In the genomic region with DNA sequence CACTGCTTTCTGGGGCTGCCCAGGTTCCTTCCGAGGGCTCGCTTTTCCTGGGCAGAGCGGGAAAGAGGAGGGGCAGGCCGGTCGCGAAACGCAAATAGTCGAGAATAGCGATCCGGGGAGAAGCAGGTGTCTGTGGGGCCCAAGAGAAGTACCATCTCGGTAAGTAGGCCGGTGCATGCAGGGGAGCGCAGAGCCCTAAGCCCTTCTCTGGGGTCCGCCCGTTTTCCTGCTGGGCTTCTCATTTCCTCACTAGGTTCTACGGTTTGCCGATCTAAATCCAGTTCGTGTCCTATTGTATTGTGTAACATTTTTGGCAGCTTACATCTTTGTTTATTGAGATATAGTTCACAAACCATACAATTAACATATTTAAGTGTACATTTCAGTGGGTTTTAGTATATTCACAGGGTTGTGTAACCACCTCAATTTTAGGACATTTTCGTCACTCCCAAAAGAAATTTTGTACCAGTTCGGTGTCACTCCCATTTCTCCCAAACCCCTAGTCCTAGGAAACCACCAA, we compare ENCODE assay signal across 8 cellular contexts. TPM values are rescaled to one million over a fixed set of nuclear protein-coding genes. Genes with fewer than 3 reads are reported as not detected.
DNase-seq lines count a peak whose midpoint lies in the region; ATAC-seq and TF ChIP-seq lines count a peak whose summit lies in the region.

No MANE protein-coding gene starts in this region.

- 2% methylated on average over 13 of the region's 20 CpGs for WGBS in mesenchymal stem cell

- H2BK5ac ChIP-seq in mesenchymal stem cell (ENCODE audit: low read depth, low read length, poor library complexity, severe bottlenecking) = peak overlapping the region; percentile 93

- H3K27me3 ChIP-seq in BLaER1 treated with 17β-estradiol and CSF1 and Interleukin-3, amounts not matched to agents 10 nM and 100 nM = no peaks in the 10 kb centered on the region
- H3K27me3 ChIP-seq in H7 (ENCODE audit: control insufficient read depth, insufficient read depth, low read length) = no peaks in the 10 kb centered on the region
- H3K27me3 ChIP-seq in RWPE2 (ENCODE audit: insufficient read depth, poor library complexity, severe bottlenecking) = no peaks in the 10 kb centered on the region
- H3K27me3 ChIP-seq in dorsolateral prefrontal cortex = no peaks in the 10 kb centered on the region
- H3K27me3 ChIP-seq in mesenchymal stem cell (ENCODE audit: control insufficient read depth in 1 of 2, insufficient read depth in 1 of 2, low read length in 2 of 2) = no peaks in the 10 kb centered on the region
- H3K27me3 ChIP-seq in tibial artery = no peaks in the 10 kb centered on the region

- H2AFZ ChIP-seq in mesenchymal stem cell (ENCODE audit: low read depth, low read length) = peak overlapping the region; percentile 56

- peaks cover 0 to 16% (median 11%) of the 10 kb centered on the region in 11 experiments; a peak in 11 of 22 replicates for H3K36me3 ChIP-seq in BLaER1 treated with 17β-estradiol and CSF1 and Interleukin-3, amounts not matched to agents 10 nM and 100 nM
- H3K36me3 ChIP-seq in H7 (replicated peaks; ENCODE audit: control insufficient read depth, insufficient read depth, low read length) (no peaks in the 10 kb centered on the region), RWPE2 (ENCODE audit: low read depth) (no peaks in the 10 kb centered on the region), mesenchymal stem cell (ENCODE audit: control insufficient read depth in 1 of 2, insufficient read depth in 2 of 2, low read depth in 1 of 2, low read length in 2 of 2) (peaks cover 0 to 15% of the 10 kb centered on the region in 2 experiments), tibial artery (no peaks in the 10 kb centered on the region)

- H3K4me2 ChIP-seq in BLaER1 treated with 17β-estradiol and CSF1 and Interleukin-3, amounts not matched to agents 10 nM and 100 nM = peak overlapping the region; percentile 78 to 96 (median 87)
- H3K4me2 ChIP-seq in mesenchymal stem cell (ENCODE audit: low read length, poor library complexity, severe bottlenecking) = peak overlapping the region; percentile 90

- H4K20me1 ChIP-seq in BLaER1 treated with 17β-estradiol and CSF1 and Interleukin-3, amounts not matched to agents 10 nM and 100 nM = no peaks in the 10 kb centered on the region

- H4K8ac ChIP-seq in mesenchymal stem cell (ENCODE audit: low read length) = peak overlapping the region; percentile 89

- peak overlapping the region; percentile 85 to 97 (median 91) for H3K27ac ChIP-seq in BLaER1 treated with 17β-estradiol and CSF1 and Interleukin-3, amounts not matched to agents 10 nM and 100 nM
- H3K27ac ChIP-seq in RWPE2 (ENCODE audit: poor library complexity, severe bottlenecking) = peak overlapping the region; percentile 80
- H3K27ac ChIP-seq in dorsolateral prefrontal cortex = peak overlapping the region; percentile 78 to 100 (median 97)
- H3K27ac ChIP-seq in mesenchymal stem cell (ENCODE audit: low read length, poor library complexity, severe bottlenecking) = peak overlapping the region; percentile 95
- peak overlapping the region; percentile 93 to 95 for H3K27ac ChIP-seq in tibial artery

- no peak overlapping the region for H2AK5ac ChIP-seq in mesenchymal stem cell (ENCODE audit: low read length, severe bottlenecking)

- peak overlapping the region; percentile 90 for H4K91ac ChIP-seq in mesenchymal stem cell (ENCODE audit: low read length)

- H3K18ac ChIP-seq in mesenchymal stem cell (ENCODE audit: low read depth in 1 of 2, low read length in 2 of 2) = peak overlapping the region; percentile 76 to 85

- H3K9ac ChIP-seq in BLaER1 treated with 17β-estradiol and CSF1 and Interleukin-3, amounts not matched to agents 10 nM and 100 nM = peak overlapping the region; percentile 84 to 96 (median 90)
- H3K9ac ChIP-seq in mesenchymal stem cell (ENCODE audit: low read length) = peak overlapping the region; percentile 97

- H3K4me3 ChIP-seq in BLaER1 treated with 17β-estradiol and CSF1 and Interleukin-3, amounts not matched to agents 10 nM and 100 nM = peak overlapping the region; percentile 70 to 85 (median 75)
- peak overlapping the region; percentile 75 for H3K4me3 ChIP-seq in H7 (ENCODE audit: insufficient read depth, low read depth, low read length)
- H3K4me3 ChIP-seq in RWPE2 (ENCODE audit: severe bottlenecking) = peak overlapping the region; percentile 59
- peak overlapping the region; percentile 33 to 97 (median 85) for H3K4me3 ChIP-seq in dorsolateral prefrontal cortex
- H3K4me3 ChIP-seq in mesenchymal stem cell (ENCODE audit: insufficient read depth in 1 of 2, low read depth in 1 of 2, low read length in 2 of 2) = peak overlapping the region; percentile 77 to 94
- H3K4me3 ChIP-seq in tibial artery = peak overlapping the region; percentile 82 to 86

- H3K14ac ChIP-seq in mesenchymal stem cell (ENCODE audit: low read length in 2 of 2) = peak overlapping the region in 1 of 2 experiments; percentile 13

- H2BK15ac ChIP-seq in mesenchymal stem cell (ENCODE audit: low read depth, poor library complexity, severe bottlenecking) = peak overlapping the region; percentile 96

- H3K4me1 ChIP-seq in BLaER1 treated with 17β-estradiol and CSF1 and Interleukin-3, amounts not matched to agents 10 nM and 100 nM = peaks cover 54 to 74% (median 66%) of the 10 kb centered on the region in 10 experiments
- H3K4me1 ChIP-seq in RWPE2 (ENCODE audit: insufficient read depth, poor library complexity, severe bottlenecking) = peaks cover 32% of the 10 kb centered on the region
- peaks cover 7% of the 10 kb centered on the region for H3K4me1 ChIP-seq in mesenchymal stem cell (ENCODE audit: control insufficient read depth, insufficient read depth, low read depth, low read length)
- H3K4me1 ChIP-seq in tibial artery = peaks cover 0 to 37% (median 4%) of the 10 kb centered on the region in 4 donors

- TF ChIP-seq CTCF in RWPE2 (IDR thresholded peaks at IDR 0.05; ENCODE audit: poor library complexity, severe bottlenecking) (no peak), dorsolateral prefrontal cortex (IDR thresholded peaks at IDR 0.05 in 54 of 56, conservative IDR thresholded peaks at IDR 0.05 in 2 of 56; ENCODE audit: low read depth in 1 of 56, partially characterized antibody in 56 of 56) (peak in 1 of 56 donors; percentile 4), tibial artery (IDR thresholded peaks at IDR 0.05) (no peak)

- H3K79me1 ChIP-seq in mesenchymal stem cell (replicated peaks; ENCODE audit: low read length, poor library complexity, severe bottlenecking) = peaks cover 9% of the 10 kb centered on the region

- no peaks in the 10 kb centered on the region for H3K9me3 ChIP-seq in BLaER1 treated with 17β-estradiol and CSF1 and Interleukin-3, amounts not matched to agents 10 nM and 100 nM (replicated peaks in 1 of 11)
- H3K9me3 ChIP-seq in RWPE2 (ENCODE audit: severe bottlenecking) = no peaks in the 10 kb centered on the region
- H3K9me3 ChIP-seq in mesenchymal stem cell (ENCODE audit: control insufficient read depth, low read length) = no peaks in the 10 kb centered on the region
- no peaks in the 10 kb centered on the region for H3K9me3 ChIP-seq in tibial artery

- no peak; the same call in 2 of the 3 replicates for ATAC-seq in RWPE2 (ENCODE audit: low read depth)

- peak overlapping the region in 1 of 2 experiments; percentile 79 for H3K23ac ChIP-seq in mesenchymal stem cell (ENCODE audit: low read length in 2 of 2)

- H3K4ac ChIP-seq in mesenchymal stem cell (ENCODE audit: low read depth in 1 of 2, low read length in 2 of 2) = peak overlapping the region; percentile 64 to 72

- H2BK120ac ChIP-seq in mesenchymal stem cell (ENCODE audit: low read depth, low read length) = peak overlapping the region; percentile 90

- intact Hi-C loops in dorsolateral prefrontal cortex (cut with DNase I) (loop anchor here (2.0 to 5.0 kb wide), 4 partner anchors 15 to 67 kb away; a partner anchor contains a TSS), tibial artery (cut with DNase I; ENCODE audit: low total_unique reads) (no loop called here)

- H2BK12ac ChIP-seq in mesenchymal stem cell (ENCODE audit: low read length in 2 of 2) = peak overlapping the region; percentile 8 to 90

- DNase-seq in H7 = peak; percentile 48
- no peak for DNase-seq in RWPE2 (ENCODE audit: low spot score)
- DNase-seq in dorsolateral prefrontal cortex = peak in 9 of 10 donors; percentile 25 to 63 (median 40)
- no peak for DNase-seq in mesenchymal stem cell
- no peak for DNase-seq in tibial artery
- DNase-seq in DMS153 treated with DMSO at 0.1 percent for 48 hours (lab: John Stamatoyannopoulos, UW; ENCODE audit: unreplicated experiment) = no peak
- no peak for DNase-seq in kidney glomerular epithelial cell (lab: John Stamatoyannopoulos, UW)

RNA-seq across cellular contexts. Expression of a gene that starts 6.9 kb away (rescaled TPM):
- 5.4 and 6.2 TPM in 2 replicates for total RNA-seq in H7 (2014; rRNA removed; shearing (Covaris generic))
- total RNA-seq in dorsolateral prefrontal cortex = 100 to 1,000 TPM in 1 of 120 experiments, 10 to 100 TPM in 119; 31.6 to 103 (median 60.3) TPM
- polyA plus RNA-seq in mesenchymal stem cell (2013, experiment 1 of 2) = 7.6 TPM
- 7.0 TPM for polyA plus RNA-seq in mesenchymal stem cell (2013, experiment 2 of 2)

RNA-seq across cellular contexts. Expression of a gene that starts 18.1 kb away (rescaled TPM):
- total RNA-seq in H7 (2014; rRNA removed; shearing (Covaris generic)) = 194 and 254 TPM in 2 replicates
- total RNA-seq in dorsolateral prefrontal cortex = 1,000 to 10,000 TPM in 4 of 120 experiments, 100 to 1,000 TPM in 116; 213 to 1,235 (median 449) TPM
- polyA plus RNA-seq in mesenchymal stem cell (2013, experiment 1 of 2) = 2,564 TPM
- polyA plus RNA-seq in mesenchymal stem cell (2013, experiment 2 of 2) = 2,876 TPM

RNA-seq across cellular contexts. Expression of a gene that starts 18.3 kb away (rescaled TPM):
- 0.24 and 1.5 TPM in 2 replicates for total RNA-seq in H7 (2014; rRNA removed; shearing (Covaris generic))
- 1 to 10 TPM in 67 of 120 experiments, under 1 TPM in 45, not detected in 8; 0.20 to 6.3 (median 1.2) TPM for total RNA-seq in dorsolateral prefrontal cortex
- 0.17 TPM for polyA plus RNA-seq in mesenchymal stem cell (2013, experiment 1 of 2)
- 0.48 TPM for polyA plus RNA-seq in mesenchymal stem cell (2013, experiment 2 of 2)

Comparison
In these comparisons a context has a peak if more than half of its experiments do, and no peak if none do; other contexts are left out.
1. DNase-seq: peak in H7 (single experiment) and dorsolateral prefrontal cortex (9 of 10); none in RWPE2 (single experiment), mesenchymal stem cell (single experiment), tibial artery (0 of 2), DMS153 treated with DMSO at 0.1 percent for 48 hours (single experiment) and kidney glomerular epithelial cell (single experiment).
2. Peak in every context shown above with its lines, with median percentiles within 50 percentile points of each other: H3K27ac ChIP-seq and H3K4me3 ChIP-seq.